In the genomic region with DNA sequence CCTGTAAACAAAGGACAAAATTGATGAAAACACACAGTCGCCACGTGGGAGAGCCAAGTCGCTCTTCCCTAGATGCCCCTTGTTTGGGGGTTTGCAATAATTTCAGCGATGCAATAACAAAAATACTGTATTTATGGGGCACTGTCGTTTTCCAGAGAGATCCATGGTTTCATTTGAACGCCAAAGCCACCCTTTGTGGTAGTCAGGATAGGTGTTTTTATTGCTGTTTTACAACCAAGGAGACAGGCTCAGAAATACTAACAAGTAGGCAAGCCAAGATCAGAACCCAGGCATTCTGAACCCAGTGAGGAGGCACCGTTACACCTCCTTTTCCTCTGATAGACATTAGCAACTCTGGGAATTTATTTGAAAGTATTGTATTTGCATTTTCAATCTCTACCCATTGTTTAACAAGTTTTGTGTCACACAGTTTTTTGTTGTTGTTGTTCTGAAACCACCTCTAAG, we compare ENCODE assay signal across 8 cellular contexts. TPM values are rescaled to one million over a fixed set of nuclear protein-coding genes. Genes with fewer than 3 reads are reported as not detected.
DNase-seq lines count a peak whose midpoint lies in the region; ATAC-seq and TF ChIP-seq lines count a peak whose summit lies in the region.

No MANE protein-coding gene starts in this region.

- H2BK5ac ChIP-seq in trophoblast cell (ENCODE audit: low read depth, low read length, poor library complexity), result no peak overlapping the region

- H2BK12ac ChIP-seq in trophoblast cell (ENCODE audit: low read length), result no peak overlapping the region

- H3K4me3 ChIP-seq in GM08714 (ENCODE audit: low read length) (peak overlapping the region; percentile 98), Peyer's patch (peak overlapping the region; percentile 95 to 99 (median 98)), trophoblast cell (ENCODE audit: low read depth, low read length) (peak overlapping the region; percentile 82)

- H2BK120ac ChIP-seq in trophoblast cell (ENCODE audit: insufficient read depth, low read length, poor library complexity), result no peak overlapping the region

- no peak overlapping the region for H2AFZ ChIP-seq in trophoblast cell (ENCODE audit: insufficient read depth, low read length, poor library complexity)

- WGBS in trophoblast cell (ENCODE audit: extremely low coverage, insufficient coverage, insufficient read length), result no CpG with 5 or more reads among the region's 7 CpGs

- no peak overlapping the region for H3K18ac ChIP-seq in trophoblast cell (ENCODE audit: low read length)

- H3K36me3 ChIP-seq in Peyer's patch (no peaks in the 10 kb centered on the region), trophoblast cell (ENCODE audit: control insufficient read depth in 1 of 2, insufficient read depth in 2 of 2, low read length in 2 of 2) (no peaks in the 10 kb centered on the region)

- TF ChIP-seq CTCF in Peyer's patch (IDR thresholded peaks at IDR 0.05), result no peak

- peak overlapping the region; percentile 91 for H3K4me2 ChIP-seq in trophoblast cell (ENCODE audit: low read length)

- H4K8ac ChIP-seq in trophoblast cell (ENCODE audit: low read depth, low read length), result peak overlapping the region; percentile 74

- H3K4me1 ChIP-seq in Peyer's patch (peaks cover 0 to 41% (median 9%) of the 10 kb centered on the region in 4 donors), trophoblast cell (ENCODE audit: control insufficient read depth in 1 of 2, insufficient read depth in 2 of 2, low read length in 2 of 2) (peaks cover 0 to 2% of the 10 kb centered on the region in 2 experiments)

- H3K14ac ChIP-seq in trophoblast cell (ENCODE audit: low read length), result no peak overlapping the region

- peak overlapping the region; percentile 87 for H4K12ac ChIP-seq in trophoblast cell (ENCODE audit: low read depth, low read length)

- peak overlapping the region; percentile 98 to 100 (median 98) for H3K27ac ChIP-seq in Peyer's patch
- peak overlapping the region; percentile 93 for H3K27ac ChIP-seq in epithelial cell of prostate
- peak overlapping the region; percentile 48 for H3K27ac ChIP-seq in trophoblast cell (ENCODE audit: low read depth, low read length)

- peaks cover 12% of the 10 kb centered on the region for H3K79me1 ChIP-seq in trophoblast cell (ENCODE audit: low read length)

- H3K23ac ChIP-seq in trophoblast cell (ENCODE audit: low read length), result no peak overlapping the region

- no peak for TF ChIP-seq POLR2A in Peyer's patch (IDR thresholded peaks at IDR 0.05)

- H3K27me3 ChIP-seq in Peyer's patch (no peaks in the 10 kb centered on the region), trophoblast cell (ENCODE audit: insufficient read depth, low read length) (no peaks in the 10 kb centered on the region)

- ATAC-seq in GM19397 (IDR thresholded peaks at IDR 0.05; ENCODE audit: unreplicated experiment) (no peak), HG03520 (IDR thresholded peaks at IDR 0.05; ENCODE audit: unreplicated experiment) (no peak), HG02970 (IDR thresholded peaks at IDR 0.05; ENCODE audit: low FRiP score, unreplicated experiment) (no peak)

- DNase-seq in Peyer's patch, result no peak
- DNase-seq in epithelial cell of prostate (ENCODE audit: low read depth, low spot score), result no peak
- DNase-seq in trophoblast cell, result no peak
- no peak for DNase-seq in activated effector memory CD4-positive, alpha-beta T cell treated with anti-CD3 and anti-CD28 coated beads, Interleukin-2, amount 50 U/mL, for 16 hours

- H4K91ac ChIP-seq in trophoblast cell (ENCODE audit: low read depth, low read length), result peak overlapping the region; percentile 20

- peaks cover 10% of the 10 kb centered on the region for H3K79me2 ChIP-seq in trophoblast cell (ENCODE audit: control insufficient read depth, insufficient read depth, low read length, poor library complexity)

- H3K9me3 ChIP-seq in Peyer's patch, result no peaks in the 10 kb centered on the region
- peaks cover 2% of the 10 kb centered on the region for H3K9me3 ChIP-seq in trophoblast cell (ENCODE audit: insufficient read depth, low read depth, low read length)

- peak overlapping the region; percentile 67 for H3K4ac ChIP-seq in trophoblast cell (ENCODE audit: low read depth, low read length)

- H3K9ac ChIP-seq in trophoblast cell (ENCODE audit: low read length), result no peak overlapping the region

- H2AK5ac ChIP-seq in trophoblast cell (ENCODE audit: low read length), result no peak overlapping the region

RNA-seq across cellular contexts. Expression of a gene that starts 0.8 kb away (rescaled TPM):
- total RNA-seq in Peyer's patch, result 10 to 100 TPM; 28.1 to 38.1 (median 32.2) TPM
- polyA plus RNA-seq in trophoblast cell (2013), result 31.7 and 35.2 TPM in 2 replicates

RNA-seq across cellular contexts. Expression of a gene that starts 13.3 kb away (rescaled TPM):
- total RNA-seq in Peyer's patch, result not detected
- polyA plus RNA-seq in trophoblast cell (2013), result 0.31 and 0.40 TPM in 2 replicates

Comparison
In these comparisons a context has a peak if more than half of its experiments do, and no peak if none do; other contexts are left out.
1. H3K27ac ChIP-seq: peak in every context shown above with its lines; median percentile 98 in Peyer's patch; 93 in epithelial cell of prostate; 48 in trophoblast cell.